In the genomic region with DNA sequence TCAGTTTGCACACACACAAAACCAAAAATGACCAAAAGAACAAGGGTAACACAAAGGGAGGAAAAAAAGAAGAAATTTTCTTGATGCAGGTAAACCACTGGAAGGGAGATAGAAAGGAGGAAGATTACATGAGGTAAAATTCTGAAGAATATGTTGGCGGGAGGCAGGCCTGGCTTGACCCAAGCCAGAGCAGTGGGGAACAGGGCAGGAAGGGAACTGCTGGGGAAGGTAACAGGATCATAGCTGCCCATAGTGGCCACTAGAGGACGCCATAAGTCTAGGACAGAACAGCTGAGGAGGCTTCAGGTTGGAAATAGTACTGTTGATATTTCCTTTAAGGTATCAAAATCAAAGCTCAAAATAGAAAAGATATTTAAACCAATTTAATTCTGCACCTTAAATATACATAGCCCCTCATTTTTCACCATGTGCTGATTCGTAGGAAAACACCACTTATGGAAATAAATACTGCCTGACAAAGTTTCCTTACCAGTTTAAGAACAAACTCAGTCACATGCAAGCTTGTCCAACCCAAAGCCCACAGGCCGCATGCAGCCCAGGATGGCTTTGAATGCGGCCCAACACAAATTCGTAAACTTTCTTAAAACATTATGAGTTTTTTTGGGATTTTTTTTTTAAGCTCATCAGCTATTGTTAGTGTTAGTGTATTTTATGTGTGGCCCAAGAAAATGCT, we compare ENCODE assay signal across 2 cellular contexts.
TF ChIP-seq lines count a peak whose summit lies in the region.

No MANE protein-coding gene starts in this region.

TF ChIP-seq in SK-N-SH, 30 proteins besides CTCF, POLR2A, EP300 and RAD21:
- TF ChIP-seq RFX5 (IDR thresholded peaks at IDR 0.05; ENCODE audit: low read length) (no peak), GABPA (IDR thresholded peaks at IDR 0.05; ENCODE audit: low read depth) (no peak), FOXJ3 (CRISPR knock-in tag; IDR thresholded peaks at IDR 0.05) (no peak), SMC3 (IDR thresholded peaks at IDR 0.05; ENCODE audit: low read depth, low read length) (peak; percentile 81), EZH2phosphoT487 (IDR thresholded peaks at IDR 0.05; ENCODE audit: borderline replicate concordance, low read depth) (no peak), YY1 (IDR thresholded peaks at IDR 0.05; ENCODE audit: low read depth) (no peak), TCF12 (IDR thresholded peaks at IDR 0.05) (no peak), RCOR1 (IDR thresholded peaks at IDR 0.05; ENCODE audit: low read length) (no peak), NRF1 (IDR thresholded peaks at IDR 0.05; ENCODE audit: low read depth, low read length) (no peak), TEAD4 (IDR thresholded peaks at IDR 0.05; ENCODE audit: borderline replicate concordance, insufficient read depth) (no peak), POLR2AphosphoS5 (IDR thresholded peaks at IDR 0.05; ENCODE audit: low read depth, low read length) (no peak), JUND (IDR thresholded peaks at IDR 0.05) (no peak), CHD2 (IDR thresholded peaks at IDR 0.05; ENCODE audit: low read length, partially characterized antibody) (peak; percentile 21)
- TF ChIP-seq, protein P1, sequence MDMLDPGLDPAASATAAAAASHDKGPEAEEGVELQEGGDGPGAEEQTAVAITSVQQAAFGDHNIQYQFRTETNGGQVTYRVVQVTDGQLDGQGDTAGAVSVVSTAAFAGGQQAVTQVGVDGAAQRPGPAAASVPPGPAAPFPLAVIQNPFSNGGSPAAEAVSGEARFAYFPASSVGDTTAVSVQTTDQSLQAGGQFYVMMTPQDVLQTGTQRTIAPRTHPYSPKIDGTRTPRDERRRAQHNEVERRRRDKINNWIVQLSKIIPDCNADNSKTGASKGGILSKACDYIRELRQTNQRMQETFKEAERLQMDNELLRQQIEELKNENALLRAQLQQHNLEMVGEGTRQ (IDR thresholded peaks at IDR 0.05; ENCODE audit: borderline replicate concordance, low read depth, low read length) = no peak
- TF ChIP-seq, protein P2, sequence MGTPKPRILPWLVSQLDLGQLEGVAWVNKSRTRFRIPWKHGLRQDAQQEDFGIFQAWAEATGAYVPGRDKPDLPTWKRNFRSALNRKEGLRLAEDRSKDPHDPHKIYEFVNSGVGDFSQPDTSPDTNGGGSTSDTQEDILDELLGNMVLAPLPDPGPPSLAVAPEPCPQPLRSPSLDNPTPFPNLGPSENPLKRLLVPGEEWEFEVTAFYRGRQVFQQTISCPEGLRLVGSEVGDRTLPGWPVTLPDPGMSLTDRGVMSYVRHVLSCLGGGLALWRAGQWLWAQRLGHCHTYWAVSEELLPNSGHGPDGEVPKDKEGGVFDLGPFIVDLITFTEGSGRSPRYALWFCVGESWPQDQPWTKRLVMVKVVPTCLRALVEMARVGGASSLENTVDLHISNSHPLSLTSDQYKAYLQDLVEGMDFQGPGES (IDR thresholded peaks at IDR 0.05; ENCODE audit: low read depth, low read length) = no peak
- TF ChIP-seq, protein P3, sequence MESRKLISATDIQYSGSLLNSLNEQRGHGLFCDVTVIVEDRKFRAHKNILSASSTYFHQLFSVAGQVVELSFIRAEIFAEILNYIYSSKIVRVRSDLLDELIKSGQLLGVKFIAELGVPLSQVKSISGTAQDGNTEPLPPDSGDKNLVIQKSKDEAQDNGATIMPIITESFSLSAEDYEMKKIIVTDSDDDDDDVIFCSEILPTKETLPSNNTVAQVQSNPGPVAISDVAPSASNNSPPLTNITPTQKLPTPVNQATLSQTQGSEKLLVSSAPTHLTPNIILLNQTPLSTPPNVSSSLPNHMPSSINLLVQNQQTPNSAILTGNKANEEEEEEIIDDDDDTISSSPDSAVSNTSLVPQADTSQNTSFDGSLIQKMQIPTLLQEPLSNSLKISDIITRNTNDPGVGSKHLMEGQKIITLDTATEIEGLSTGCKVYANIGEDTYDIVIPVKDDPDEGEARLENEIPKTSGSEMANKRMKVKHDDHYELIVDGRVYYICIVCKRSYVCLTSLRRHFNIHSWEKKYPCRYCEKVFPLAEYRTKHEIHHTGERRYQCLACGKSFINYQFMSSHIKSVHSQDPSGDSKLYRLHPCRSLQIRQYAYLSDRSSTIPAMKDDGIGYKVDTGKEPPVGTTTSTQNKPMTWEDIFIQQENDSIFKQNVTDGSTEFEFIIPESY (IDR thresholded peaks at IDR 0.05; ENCODE audit: borderline replicate concordance, low read depth) = no peak

TF ChIP-seq in GM12878, 131 proteins besides CTCF, POLR2A, EP300 and RAD21:
- TF ChIP-seq TCF7 (IDR thresholded peaks at IDR 0.05; ENCODE audit: borderline replicate concordance) (no peak), NR2C2 (IDR thresholded peaks at IDR 0.05; ENCODE audit: borderline replicate concordance, control insufficient read depth, insufficient read length, low read depth) (no peak), LARP7 (IDR thresholded peaks at IDR 0.05) (no peak), HDAC6 (IDR thresholded peaks at IDR 0.05; ENCODE audit: unreplicated experiment) (no peak), SPI1 (IDR thresholded peaks at IDR 0.05; ENCODE audit: borderline replicate concordance, insufficient read depth, low read depth, low read length) (peak; percentile 27; the same call in 1 of the 2 replicates), YBX1 (IDR thresholded peaks at IDR 0.05) (no peak), SMARCA5 (IDR thresholded peaks at IDR 0.05) (0 out of 2 replicates have a peak, but pooled peaks have one; percentile 20), CBX3 (IDR thresholded peaks at IDR 0.05; ENCODE audit: borderline replicate concordance, low read depth) (no peak), SMC3 (IDR thresholded peaks at IDR 0.05; ENCODE audit: borderline replicate concordance, low read length) (peak; percentile 81), STAT1 (conservative IDR thresholded peaks at IDR 0.05) (no peak)
- TF ChIP-seq, protein P4, sequence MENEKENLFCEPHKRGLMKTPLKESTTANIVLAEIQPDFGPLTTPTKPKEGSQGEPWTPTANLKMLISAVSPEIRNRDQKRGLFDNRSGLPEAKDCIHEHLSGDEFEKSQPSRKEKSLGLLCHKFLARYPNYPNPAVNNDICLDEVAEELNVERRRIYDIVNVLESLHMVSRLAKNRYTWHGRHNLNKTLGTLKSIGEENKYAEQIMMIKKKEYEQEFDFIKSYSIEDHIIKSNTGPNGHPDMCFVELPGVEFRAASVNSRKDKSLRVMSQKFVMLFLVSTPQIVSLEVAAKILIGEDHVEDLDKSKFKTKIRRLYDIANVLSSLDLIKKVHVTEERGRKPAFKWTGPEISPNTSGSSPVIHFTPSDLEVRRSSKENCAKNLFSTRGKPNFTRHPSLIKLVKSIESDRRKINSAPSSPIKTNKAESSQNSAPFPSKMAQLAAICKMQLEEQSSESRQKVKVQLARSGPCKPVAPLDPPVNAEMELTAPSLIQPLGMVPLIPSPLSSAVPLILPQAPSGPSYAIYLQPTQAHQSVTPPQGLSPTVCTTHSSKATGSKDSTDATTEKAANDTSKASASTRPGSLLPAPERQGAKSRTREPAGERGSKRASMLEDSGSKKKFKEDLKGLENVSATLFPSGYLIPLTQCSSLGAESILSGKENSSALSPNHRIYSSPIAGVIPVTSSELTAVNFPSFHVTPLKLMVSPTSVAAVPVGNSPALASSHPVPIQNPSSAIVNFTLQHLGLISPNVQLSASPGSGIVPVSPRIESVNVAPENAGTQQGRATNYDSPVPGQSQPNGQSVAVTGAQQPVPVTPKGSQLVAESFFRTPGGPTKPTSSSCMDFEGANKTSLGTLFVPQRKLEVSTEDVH (IDR thresholded peaks at IDR 0.05; ENCODE audit: low read depth, partially characterized antibody) = no peak
- TF ChIP-seq, protein P5, sequence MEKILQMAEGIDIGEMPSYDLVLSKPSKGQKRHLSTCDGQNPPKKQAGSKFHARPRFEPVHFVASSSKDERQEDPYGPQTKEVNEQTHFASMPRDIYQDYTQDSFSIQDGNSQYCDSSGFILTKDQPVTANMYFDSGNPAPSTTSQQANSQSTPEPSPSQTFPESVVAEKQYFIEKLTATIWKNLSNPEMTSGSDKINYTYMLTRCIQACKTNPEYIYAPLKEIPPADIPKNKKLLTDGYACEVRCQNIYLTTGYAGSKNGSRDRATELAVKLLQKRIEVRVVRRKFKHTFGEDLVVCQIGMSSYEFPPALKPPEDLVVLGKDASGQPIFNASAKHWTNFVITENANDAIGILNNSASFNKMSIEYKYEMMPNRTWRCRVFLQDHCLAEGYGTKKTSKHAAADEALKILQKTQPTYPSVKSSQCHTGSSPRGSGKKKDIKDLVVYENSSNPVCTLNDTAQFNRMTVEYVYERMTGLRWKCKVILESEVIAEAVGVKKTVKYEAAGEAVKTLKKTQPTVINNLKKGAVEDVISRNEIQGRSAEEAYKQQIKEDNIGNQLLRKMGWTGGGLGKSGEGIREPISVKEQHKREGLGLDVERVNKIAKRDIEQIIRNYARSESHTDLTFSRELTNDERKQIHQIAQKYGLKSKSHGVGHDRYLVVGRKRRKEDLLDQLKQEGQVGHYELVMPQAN (conservative IDR thresholded peaks at IDR 0.05) = no peak
- TF ChIP-seq, protein P6, sequence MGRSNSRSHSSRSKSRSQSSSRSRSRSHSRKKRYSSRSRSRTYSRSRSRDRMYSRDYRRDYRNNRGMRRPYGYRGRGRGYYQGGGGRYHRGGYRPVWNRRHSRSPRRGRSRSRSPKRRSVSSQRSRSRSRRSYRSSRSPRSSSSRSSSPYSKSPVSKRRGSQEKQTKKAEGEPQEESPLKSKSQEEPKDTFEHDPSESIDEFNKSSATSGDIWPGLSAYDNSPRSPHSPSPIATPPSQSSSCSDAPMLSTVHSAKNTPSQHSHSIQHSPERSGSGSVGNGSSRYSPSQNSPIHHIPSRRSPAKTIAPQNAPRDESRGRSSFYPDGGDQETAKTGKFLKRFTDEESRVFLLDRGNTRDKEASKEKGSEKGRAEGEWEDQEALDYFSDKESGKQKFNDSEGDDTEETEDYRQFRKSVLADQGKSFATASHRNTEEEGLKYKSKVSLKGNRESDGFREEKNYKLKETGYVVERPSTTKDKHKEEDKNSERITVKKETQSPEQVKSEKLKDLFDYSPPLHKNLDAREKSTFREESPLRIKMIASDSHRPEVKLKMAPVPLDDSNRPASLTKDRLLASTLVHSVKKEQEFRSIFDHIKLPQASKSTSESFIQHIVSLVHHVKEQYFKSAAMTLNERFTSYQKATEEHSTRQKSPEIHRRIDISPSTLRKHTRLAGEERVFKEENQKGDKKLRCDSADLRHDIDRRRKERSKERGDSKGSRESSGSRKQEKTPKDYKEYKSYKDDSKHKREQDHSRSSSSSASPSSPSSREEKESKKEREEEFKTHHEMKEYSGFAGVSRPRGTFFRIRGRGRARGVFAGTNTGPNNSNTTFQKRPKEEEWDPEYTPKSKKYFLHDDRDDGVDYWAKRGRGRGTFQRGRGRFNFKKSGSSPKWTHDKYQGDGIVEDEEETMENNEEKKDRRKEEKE (IDR thresholded peaks at IDR 0.05) = no peak
